1 cellular context compared by ENCODE assay signal in the genomic region with DNA sequence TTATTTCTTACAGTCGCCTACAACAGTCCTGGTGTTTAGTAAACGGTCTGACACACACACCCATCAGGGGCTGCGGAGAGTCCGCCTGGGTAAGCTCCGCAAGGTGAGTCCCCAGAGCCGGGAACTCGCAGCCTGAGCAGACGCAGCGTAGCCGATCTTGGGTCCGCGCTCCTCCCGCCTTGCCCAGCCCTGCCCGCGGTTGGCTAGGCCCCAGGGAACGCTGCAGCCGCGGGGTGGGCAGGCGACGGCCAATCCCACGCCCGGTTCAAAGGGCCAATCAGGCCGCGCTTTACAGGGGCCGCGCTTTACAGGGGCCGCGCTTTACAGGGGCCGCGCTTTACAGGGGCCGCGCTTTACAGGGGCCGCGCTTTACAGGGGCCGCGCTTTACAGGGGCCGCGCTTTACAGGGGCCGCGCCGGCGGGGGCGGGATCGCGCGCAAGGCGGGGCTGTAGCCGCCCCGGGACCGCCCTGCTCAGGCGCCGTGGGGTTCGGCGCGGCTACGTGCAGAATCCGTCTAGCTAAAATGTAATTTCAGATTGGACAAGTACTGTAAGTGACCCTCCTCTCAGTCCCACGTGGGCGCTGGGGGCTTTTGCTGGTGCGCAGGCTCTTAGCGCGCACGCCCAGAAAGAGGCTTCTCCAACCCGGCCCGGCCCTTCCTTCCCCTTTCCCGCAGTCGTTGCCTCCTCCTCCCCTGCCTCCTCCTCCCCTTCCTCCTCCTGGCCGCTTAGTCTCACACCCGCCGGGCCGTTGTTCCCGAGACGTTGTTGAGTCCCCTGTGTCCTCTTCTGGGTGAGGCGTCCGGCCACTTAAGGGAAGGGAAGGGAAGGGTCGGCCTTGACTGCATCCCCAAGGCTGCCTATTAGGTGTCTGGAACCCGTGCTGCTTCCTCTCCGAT.
TF ChIP-seq lines count a peak whose summit lies in the region.

A gene with protein sequence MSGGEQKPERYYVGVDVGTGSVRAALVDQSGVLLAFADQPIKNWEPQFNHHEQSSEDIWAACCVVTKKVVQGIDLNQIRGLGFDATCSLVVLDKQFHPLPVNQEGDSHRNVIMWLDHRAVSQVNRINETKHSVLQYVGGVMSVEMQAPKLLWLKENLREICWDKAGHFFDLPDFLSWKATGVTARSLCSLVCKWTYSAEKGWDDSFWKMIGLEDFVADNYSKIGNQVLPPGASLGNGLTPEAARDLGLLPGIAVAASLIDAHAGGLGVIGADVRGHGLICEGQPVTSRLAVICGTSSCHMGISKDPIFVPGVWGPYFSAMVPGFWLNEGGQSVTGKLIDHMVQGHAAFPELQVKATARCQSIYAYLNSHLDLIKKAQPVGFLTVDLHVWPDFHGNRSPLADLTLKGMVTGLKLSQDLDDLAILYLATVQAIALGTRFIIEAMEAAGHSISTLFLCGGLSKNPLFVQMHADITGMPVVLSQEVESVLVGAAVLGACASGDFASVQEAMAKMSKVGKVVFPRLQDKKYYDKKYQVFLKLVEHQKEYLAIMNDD (plus strand): TSS at position 737 of the 899 bp plus-strand sequence. CDS start 24,456 bp downstream, outside the sequence.

TF ChIP-seq in GM12878, 131 proteins besides CTCF, POLR2A, EP300 and RAD21 (continued from another document and continues in another):
- TF ChIP-seq, protein P1, sequence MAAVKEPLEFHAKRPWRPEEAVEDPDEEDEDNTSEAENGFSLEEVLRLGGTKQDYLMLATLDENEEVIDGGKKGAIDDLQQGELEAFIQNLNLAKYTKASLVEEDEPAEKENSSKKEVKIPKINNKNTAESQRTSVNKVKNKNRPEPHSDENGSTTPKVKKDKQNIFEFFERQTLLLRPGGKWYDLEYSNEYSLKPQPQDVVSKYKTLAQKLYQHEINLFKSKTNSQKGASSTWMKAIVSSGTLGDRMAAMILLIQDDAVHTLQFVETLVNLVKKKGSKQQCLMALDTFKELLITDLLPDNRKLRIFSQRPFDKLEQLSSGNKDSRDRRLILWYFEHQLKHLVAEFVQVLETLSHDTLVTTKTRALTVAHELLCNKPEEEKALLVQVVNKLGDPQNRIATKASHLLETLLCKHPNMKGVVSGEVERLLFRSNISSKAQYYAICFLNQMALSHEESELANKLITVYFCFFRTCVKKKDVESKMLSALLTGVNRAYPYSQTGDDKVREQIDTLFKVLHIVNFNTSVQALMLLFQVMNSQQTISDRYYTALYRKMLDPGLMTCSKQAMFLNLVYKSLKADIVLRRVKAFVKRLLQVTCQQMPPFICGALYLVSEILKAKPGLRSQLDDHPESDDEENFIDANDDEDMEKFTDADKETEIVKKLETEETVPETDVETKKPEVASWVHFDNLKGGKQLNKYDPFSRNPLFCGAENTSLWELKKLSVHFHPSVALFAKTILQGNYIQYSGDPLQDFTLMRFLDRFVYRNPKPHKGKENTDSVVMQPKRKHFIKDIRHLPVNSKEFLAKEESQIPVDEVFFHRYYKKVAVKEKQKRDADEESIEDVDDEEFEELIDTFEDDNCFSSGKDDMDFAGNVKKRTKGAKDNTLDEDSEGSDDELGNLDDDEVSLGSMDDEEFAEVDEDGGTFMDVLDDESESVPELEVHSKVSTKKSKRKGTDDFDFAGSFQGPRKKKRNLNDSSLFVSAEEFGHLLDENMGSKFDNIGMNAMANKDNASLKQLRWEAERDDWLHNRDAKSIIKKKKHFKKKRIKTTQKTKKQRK (IDR thresholded peaks at IDR 0.05; ENCODE audit: low read depth, low read length) = no peak
- TF ChIP-seq, protein P2, sequence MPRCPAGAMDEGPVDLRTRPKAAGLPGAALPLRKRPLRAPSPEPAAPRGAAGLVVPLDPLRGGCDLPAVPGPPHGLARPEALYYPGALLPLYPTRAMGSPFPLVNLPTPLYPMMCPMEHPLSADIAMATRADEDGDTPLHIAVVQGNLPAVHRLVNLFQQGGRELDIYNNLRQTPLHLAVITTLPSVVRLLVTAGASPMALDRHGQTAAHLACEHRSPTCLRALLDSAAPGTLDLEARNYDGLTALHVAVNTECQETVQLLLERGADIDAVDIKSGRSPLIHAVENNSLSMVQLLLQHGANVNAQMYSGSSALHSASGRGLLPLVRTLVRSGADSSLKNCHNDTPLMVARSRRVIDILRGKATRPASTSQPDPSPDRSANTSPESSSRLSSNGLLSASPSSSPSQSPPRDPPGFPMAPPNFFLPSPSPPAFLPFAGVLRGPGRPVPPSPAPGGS (IDR thresholded peaks at IDR 0.05; ENCODE audit: borderline replicate concordance, insufficient read depth, low read depth, low read length, poor library complexity, severe bottlenecking) = peak; percentile 22
- TF ChIP-seq, protein P3, sequence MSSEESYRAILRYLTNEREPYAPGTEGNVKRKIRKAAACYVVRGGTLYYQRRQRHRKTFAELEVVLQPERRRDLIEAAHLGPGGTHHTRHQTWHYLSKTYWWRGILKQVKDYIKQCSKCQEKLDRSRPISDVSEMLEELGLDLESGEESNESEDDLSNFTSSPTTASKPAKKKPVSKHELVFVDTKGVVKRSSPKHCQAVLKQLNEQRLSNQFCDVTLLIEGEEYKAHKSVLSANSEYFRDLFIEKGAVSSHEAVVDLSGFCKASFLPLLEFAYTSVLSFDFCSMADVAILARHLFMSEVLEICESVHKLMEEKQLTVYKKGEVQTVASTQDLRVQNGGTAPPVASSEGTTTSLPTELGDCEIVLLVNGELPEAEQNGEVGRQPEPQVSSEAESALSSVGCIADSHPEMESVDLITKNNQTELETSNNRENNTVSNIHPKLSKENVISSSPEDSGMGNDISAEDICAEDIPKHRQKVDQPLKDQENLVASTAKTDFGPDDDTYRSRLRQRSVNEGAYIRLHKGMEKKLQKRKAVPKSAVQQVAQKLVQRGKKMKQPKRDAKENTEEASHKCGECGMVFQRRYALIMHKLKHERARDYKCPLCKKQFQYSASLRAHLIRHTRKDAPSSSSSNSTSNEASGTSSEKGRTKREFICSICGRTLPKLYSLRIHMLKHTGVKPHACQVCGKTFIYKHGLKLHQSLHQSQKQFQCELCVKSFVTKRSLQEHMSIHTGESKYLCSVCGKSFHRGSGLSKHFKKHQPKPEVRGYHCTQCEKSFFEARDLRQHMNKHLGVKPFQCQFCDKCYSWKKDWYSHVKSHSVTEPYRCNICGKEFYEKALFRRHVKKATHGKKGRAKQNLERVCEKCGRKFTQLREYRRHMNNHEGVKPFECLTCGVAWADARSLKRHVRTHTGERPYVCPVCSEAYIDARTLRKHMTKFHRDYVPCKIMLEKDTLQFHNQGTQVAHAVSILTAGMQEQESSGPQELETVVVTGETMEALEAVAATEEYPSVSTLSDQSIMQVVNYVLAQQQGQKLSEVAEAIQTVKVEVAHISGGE (CRISPR knock-in tag; IDR thresholded peaks at IDR 0.05) = no peak
- TF ChIP-seq NFXL1 (IDR thresholded peaks at IDR 0.05; ENCODE audit: borderline replicate concordance) (peak; percentile 90; the same call in 1 of the 2 replicates), ZNF217 (IDR thresholded peaks at IDR 0.05) (peak; percentile 26; the same call in 1 of the 2 replicates), EGR1 (IDR thresholded peaks at IDR 0.05; ENCODE audit: borderline replicate concordance in 1 of 2, low read depth in 2 of 2, low read length in 2 of 2) (peak in 1 of 2 experiments; percentile 64; a peak in 1 of 3 replicates), MXI1 (IDR thresholded peaks at IDR 0.05; ENCODE audit: low read depth, low read length) (peak; percentile 44), RFX5 (IDR thresholded peaks at IDR 0.05; ENCODE audit: low read depth, low read length) (peak; percentile 49; the same call in 1 of the 2 replicates), JUNB (IDR thresholded peaks at IDR 0.05) (no peak), CHD2 (IDR thresholded peaks at IDR 0.05; ENCODE audit: borderline replicate concordance, low read depth, low read length) (no peak), CBX3 (IDR thresholded peaks at IDR 0.05; ENCODE audit: borderline replicate concordance, low read depth) (no peak), SMARCA5 (IDR thresholded peaks at IDR 0.05) (peak; percentile 95), ZNF24 (IDR thresholded peaks at IDR 0.05) (0 out of 2 replicates have a peak, but pooled peaks have one; percentile 46), BRCA1 (IDR thresholded peaks at IDR 0.05; ENCODE audit: low read depth, low read length) (no peak), IRF4 (IDR thresholded peaks at IDR 0.05; ENCODE audit: low read depth, low read length) (no peak), SREBF2 (IDR thresholded peaks at IDR 0.05; ENCODE audit: low read length) (no peak), SMAD1 (IDR thresholded peaks at IDR 0.05; ENCODE audit: low read depth, partially characterized antibody) (peak; percentile 73)
- TF ChIP-seq, protein P4, sequence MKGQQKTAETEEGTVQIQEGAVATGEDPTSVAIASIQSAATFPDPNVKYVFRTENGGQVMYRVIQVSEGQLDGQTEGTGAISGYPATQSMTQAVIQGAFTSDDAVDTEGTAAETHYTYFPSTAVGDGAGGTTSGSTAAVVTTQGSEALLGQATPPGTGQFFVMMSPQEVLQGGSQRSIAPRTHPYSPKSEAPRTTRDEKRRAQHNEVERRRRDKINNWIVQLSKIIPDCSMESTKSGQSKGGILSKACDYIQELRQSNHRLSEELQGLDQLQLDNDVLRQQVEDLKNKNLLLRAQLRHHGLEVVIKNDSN (IDR thresholded peaks at IDR 0.05; ENCODE audit: borderline replicate concordance, extremely low read length, insufficient read depth, low read depth, low read length) = peak; percentile 79
- TF ChIP-seq, protein P5, sequence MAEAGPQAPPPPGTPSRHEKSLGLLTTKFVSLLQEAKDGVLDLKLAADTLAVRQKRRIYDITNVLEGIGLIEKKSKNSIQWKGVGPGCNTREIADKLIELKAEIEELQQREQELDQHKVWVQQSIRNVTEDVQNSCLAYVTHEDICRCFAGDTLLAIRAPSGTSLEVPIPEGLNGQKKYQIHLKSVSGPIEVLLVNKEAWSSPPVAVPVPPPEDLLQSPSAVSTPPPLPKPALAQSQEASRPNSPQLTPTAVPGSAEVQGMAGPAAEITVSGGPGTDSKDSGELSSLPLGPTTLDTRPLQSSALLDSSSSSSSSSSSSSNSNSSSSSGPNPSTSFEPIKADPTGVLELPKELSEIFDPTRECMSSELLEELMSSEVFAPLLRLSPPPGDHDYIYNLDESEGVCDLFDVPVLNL (IDR thresholded peaks at IDR 0.05; ENCODE audit: low read depth, low read length) = no peak
- TF ChIP-seq, protein P6, sequence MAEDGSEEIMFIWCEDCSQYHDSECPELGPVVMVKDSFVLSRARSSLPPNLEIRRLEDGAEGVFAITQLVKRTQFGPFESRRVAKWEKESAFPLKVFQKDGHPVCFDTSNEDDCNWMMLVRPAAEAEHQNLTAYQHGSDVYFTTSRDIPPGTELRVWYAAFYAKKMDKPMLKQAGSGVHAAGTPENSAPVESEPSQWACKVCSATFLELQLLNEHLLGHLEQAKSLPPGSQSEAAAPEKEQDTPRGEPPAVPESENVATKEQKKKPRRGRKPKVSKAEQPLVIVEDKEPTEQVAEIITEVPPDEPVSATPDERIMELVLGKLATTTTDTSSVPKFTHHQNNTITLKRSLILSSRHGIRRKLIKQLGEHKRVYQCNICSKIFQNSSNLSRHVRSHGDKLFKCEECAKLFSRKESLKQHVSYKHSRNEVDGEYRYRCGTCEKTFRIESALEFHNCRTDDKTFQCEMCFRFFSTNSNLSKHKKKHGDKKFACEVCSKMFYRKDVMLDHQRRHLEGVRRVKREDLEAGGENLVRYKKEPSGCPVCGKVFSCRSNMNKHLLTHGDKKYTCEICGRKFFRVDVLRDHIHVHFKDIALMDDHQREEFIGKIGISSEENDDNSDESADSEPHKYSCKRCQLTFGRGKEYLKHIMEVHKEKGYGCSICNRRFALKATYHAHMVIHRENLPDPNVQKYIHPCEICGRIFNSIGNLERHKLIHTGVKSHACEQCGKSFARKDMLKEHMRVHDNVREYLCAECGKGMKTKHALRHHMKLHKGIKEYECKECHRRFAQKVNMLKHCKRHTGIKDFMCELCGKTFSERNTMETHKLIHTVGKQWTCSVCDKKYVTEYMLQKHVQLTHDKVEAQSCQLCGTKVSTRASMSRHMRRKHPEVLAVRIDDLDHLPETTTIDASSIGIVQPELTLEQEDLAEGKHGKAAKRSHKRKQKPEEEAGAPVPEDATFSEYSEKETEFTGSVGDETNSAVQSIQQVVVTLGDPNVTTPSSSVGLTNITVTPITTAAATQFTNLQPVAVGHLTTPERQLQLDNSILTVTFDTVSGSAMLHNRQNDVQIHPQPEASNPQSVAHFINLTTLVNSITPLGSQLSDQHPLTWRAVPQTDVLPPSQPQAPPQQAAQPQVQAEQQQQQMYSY (CRISPR knock-in tag; IDR thresholded peaks at IDR 0.05) = no peak
- TF ChIP-seq, protein P7, sequence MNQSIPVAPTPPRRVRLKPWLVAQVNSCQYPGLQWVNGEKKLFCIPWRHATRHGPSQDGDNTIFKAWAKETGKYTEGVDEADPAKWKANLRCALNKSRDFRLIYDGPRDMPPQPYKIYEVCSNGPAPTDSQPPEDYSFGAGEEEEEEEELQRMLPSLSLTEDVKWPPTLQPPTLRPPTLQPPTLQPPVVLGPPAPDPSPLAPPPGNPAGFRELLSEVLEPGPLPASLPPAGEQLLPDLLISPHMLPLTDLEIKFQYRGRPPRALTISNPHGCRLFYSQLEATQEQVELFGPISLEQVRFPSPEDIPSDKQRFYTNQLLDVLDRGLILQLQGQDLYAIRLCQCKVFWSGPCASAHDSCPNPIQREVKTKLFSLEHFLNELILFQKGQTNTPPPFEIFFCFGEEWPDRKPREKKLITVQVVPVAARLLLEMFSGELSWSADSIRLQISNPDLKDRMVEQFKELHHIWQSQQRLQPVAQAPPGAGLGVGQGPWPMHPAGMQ (IDR thresholded peaks at IDR 0.05; ENCODE audit: borderline replicate concordance) = no peak
- TF ChIP-seq, protein P8, sequence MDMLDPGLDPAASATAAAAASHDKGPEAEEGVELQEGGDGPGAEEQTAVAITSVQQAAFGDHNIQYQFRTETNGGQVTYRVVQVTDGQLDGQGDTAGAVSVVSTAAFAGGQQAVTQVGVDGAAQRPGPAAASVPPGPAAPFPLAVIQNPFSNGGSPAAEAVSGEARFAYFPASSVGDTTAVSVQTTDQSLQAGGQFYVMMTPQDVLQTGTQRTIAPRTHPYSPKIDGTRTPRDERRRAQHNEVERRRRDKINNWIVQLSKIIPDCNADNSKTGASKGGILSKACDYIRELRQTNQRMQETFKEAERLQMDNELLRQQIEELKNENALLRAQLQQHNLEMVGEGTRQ (IDR thresholded peaks at IDR 0.05; ENCODE audit: borderline replicate concordance, low read depth, low read length) = peak; percentile 77
- TF ChIP-seq, protein P9, sequence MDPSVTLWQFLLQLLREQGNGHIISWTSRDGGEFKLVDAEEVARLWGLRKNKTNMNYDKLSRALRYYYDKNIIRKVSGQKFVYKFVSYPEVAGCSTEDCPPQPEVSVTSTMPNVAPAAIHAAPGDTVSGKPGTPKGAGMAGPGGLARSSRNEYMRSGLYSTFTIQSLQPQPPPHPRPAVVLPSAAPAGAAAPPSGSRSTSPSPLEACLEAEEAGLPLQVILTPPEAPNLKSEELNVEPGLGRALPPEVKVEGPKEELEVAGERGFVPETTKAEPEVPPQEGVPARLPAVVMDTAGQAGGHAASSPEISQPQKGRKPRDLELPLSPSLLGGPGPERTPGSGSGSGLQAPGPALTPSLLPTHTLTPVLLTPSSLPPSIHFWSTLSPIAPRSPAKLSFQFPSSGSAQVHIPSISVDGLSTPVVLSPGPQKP (IDR thresholded peaks at IDR 0.05; ENCODE audit: low read depth, low read length) = no peak
